23 cellular contexts compared by ENCODE assay signal in genomic region chr2:39657538-39657937, GRCh38. TPM values are rescaled to one million over a fixed set of nuclear protein-coding genes. Genes with fewer than 3 reads are reported as not detected.
"Had no signal": no experiment of that assay in that cellular context is flagged by ENCODE, and none has a peak within 500 bp of the region (broad histone marks: within the 10 kb centered on the region; RNA-seq: fewer than 3 reads in every experiment).

No MANE protein-coding gene starts in this region.

- DNase-seq: cortex of kidney; effector memory CD8-positive, alpha-beta T cell; erythroblast; esophagus squamous epithelium; foreskin melanocyte; hypothalamus; immature natural killer cell; islet precursor cell; kidney glomerular epithelial cell; mesenchymal stem cell; mucosa of descending colon; naive B cell; right lobe of liver; small intestine; stimulated activated CD4-positive, alpha-beta T cell treated with anti-CD3 and anti-CD28 coated beads, Interleukin-15, amount 100 ng/mL, for 24 hours; stimulated activated CD4-positive, alpha-beta T cell treated with anti-CD3 and anti-CD28 coated beads, Interleukin-2, amount 100 ng/mL, for 48 hours; stimulated activated naive B cell treated with anti-CD40 and anti-IgM and Interleukin-4, amounts not matched to agents 10 μg/mL and 1 μg/mL and 100 μg/mL, for 72 hours; upper lobe of left lung had no signal

- H3K4me3 ChIP-seq: esophagus squamous epithelium, mucosa of descending colon, right lobe of liver, thoracic aorta, tibial nerve, upper lobe of left lung had no signal

- ATAC-seq: effector memory CD8-positive, alpha-beta T cell; mucosa of descending colon; natural killer cell treated with Interleukin-12 subunit alpha and Interleukin-12 subunit beta and Interleukin-15 and Interleukin-18, amount 100 ng/mL, for 72 hours; right lobe of liver; stimulated activated naive B cell treated with anti-CD40 and anti-IgM and Interleukin-4, amounts not matched to agents 10 μg/mL and 1 μg/mL and 100 μg/mL, for 72 hours had no signal

RNA-seq across cellular contexts. Expression of gene TMEM178A, which starts 8.2 kb away (rescaled TPM):
- total RNA-seq: dermis microvascular lymphatic vessel endothelial cell; lung microvascular endothelial cell; natural killer cell treated with Interleukin-12 subunit alpha and Interleukin-12 subunit beta and Interleukin-15 and Interleukin-18, amount 100 ng/mL, for 72 hours had no signal
